In the genomic region with DNA sequence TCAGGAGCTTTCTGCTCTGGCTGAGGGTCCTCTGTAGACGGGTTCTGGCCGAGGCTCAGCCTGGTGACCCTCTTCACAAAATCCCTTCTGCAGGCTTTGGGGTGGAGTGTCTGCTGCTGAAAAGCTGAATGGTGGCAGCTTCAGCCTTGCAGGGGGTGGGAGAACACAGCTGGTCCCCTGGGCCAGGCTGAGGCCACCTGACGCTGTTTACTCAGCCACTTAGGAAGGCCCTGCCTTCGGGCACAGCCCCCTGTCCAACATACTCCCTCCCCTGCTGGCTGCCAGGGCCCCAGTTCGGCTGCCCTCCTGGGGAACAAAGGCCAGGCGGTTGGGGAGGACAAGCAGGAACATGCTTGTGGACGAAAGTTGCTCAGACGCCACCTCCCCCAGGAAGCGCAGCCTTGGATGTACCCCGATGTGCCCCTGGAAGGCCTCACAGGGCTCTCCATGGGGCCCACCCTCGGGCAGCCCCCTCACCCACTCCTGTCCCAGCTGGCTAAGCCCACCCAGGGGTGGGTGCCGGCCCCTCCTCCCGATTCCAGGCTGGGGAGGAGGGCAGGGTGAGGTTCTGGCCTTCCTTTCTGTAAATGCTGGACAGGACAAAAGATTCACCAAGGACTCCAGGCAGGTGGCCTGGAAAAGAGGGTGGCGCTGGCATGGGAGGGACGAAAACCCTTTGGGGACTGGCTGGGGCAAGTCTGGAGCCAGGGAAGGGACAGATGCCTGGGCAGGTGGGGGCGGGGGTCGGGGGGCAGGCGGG, we compare ENCODE assay signal across 1 cellular context.
TF ChIP-seq lines count a peak whose summit lies in the region.

A gene (minus strand): TSS at position 130 of the 760 bp plus-strand sequence. CDS start 271 bp downstream, outside the sequence.

TF ChIP-seq in HepG2, 621 proteins besides CTCF, POLR2A, EP300 and RAD21 (continued from another document and continues in another):
- TF ChIP-seq, protein P1, sequence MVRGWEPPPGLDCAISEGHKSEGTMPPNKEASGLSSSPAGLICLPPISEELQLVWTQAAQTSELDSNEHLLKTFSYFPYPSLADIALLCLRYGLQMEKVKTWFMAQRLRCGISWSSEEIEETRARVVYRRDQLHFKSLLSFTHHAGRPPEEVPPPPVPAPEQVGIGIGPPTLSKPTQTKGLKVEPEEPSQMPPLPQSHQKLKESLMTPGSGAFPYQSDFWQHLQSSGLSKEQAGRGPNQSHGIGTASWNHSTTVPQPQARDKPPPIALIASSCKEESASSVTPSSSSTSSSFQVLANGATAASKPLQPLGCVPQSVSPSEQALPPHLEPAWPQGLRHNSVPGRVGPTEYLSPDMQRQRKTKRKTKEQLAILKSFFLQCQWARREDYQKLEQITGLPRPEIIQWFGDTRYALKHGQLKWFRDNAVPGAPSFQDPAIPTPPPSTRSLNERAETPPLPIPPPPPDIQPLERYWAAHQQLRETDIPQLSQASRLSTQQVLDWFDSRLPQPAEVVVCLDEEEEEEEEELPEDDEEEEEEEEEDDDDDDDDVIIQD (CRISPR knock-in tag; IDR thresholded peaks at IDR 0.05; ENCODE audit: low read depth), result no peak
- peak; percentile 35; the same call in 1 of the 2 replicates for TF ChIP-seq BCL6 (CRISPR knock-in tag; IDR thresholded peaks at IDR 0.05)
- TF ChIP-seq, protein P2, sequence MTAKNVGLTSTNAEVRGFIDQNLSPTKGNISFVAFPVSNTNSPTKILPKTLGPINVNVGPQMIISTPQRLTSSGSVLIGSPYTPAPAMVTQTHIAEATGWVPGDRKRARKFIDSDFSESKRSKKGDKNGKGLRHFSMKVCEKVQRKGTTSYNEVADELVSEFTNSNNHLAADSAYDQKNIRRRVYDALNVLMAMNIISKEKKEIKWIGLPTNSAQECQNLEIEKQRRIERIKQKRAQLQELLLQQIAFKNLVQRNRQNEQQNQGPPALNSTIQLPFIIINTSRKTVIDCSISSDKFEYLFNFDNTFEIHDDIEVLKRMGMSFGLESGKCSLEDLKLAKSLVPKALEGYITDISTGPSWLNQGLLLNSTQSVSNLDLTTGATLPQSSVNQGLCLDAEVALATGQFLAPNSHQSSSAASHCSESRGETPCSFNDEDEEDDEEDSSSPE (CRISPR knock-in tag; IDR thresholded peaks at IDR 0.05), result peak; percentile 24; the same call in 1 of the 2 replicates
- TF ChIP-seq SIX4 (CRISPR knock-in tag; IDR thresholded peaks at IDR 0.05), result 0 out of 2 replicates have a peak, but pooled peaks have one; percentile 41
- TF ChIP-seq, protein P3, sequence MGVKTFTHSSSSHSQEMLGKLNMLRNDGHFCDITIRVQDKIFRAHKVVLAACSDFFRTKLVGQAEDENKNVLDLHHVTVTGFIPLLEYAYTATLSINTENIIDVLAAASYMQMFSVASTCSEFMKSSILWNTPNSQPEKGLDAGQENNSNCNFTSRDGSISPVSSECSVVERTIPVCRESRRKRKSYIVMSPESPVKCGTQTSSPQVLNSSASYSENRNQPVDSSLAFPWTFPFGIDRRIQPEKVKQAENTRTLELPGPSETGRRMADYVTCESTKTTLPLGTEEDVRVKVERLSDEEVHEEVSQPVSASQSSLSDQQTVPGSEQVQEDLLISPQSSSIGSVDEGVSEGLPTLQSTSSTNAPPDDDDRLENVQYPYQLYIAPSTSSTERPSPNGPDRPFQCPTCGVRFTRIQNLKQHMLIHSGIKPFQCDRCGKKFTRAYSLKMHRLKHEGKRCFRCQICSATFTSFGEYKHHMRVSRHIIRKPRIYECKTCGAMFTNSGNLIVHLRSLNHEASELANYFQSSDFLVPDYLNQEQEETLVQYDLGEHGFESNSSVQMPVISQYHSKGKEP (CRISPR knock-in tag; IDR thresholded peaks at IDR 0.05), result no peak
- TF ChIP-seq, protein P4, sequence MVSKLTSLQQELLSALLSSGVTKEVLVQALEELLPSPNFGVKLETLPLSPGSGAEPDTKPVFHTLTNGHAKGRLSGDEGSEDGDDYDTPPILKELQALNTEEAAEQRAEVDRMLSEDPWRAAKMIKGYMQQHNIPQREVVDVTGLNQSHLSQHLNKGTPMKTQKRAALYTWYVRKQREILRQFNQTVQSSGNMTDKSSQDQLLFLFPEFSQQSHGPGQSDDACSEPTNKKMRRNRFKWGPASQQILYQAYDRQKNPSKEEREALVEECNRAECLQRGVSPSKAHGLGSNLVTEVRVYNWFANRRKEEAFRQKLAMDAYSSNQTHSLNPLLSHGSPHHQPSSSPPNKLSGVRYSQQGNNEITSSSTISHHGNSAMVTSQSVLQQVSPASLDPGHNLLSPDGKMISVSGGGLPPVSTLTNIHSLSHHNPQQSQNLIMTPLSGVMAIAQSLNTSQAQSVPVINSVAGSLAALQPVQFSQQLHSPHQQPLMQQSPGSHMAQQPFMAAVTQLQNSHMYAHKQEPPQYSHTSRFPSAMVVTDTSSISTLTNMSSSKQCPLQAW (CRISPR knock-in tag; IDR thresholded peaks at IDR 0.05), result peak; percentile 59; the same call in 1 of the 2 replicates
- 0 out of 2 replicates have a peak, but pooled peaks have one; percentile 25 for TF ChIP-seq JUND (CRISPR knock-in tag; IDR thresholded peaks at IDR 0.05)
- peak; percentile 66 for TF ChIP-seq NR2F6 (IDR thresholded peaks at IDR 0.05)
- TF ChIP-seq NR2F6 (CRISPR knock-in tag; IDR thresholded peaks at IDR 0.05), result peak; percentile 74
- TF ChIP-seq, protein P5, sequence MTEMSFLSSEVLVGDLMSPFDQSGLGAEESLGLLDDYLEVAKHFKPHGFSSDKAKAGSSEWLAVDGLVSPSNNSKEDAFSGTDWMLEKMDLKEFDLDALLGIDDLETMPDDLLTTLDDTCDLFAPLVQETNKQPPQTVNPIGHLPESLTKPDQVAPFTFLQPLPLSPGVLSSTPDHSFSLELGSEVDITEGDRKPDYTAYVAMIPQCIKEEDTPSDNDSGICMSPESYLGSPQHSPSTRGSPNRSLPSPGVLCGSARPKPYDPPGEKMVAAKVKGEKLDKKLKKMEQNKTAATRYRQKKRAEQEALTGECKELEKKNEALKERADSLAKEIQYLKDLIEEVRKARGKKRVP (CRISPR knock-in tag; IDR thresholded peaks at IDR 0.05), result no peak
- TF ChIP-seq, protein P6, sequence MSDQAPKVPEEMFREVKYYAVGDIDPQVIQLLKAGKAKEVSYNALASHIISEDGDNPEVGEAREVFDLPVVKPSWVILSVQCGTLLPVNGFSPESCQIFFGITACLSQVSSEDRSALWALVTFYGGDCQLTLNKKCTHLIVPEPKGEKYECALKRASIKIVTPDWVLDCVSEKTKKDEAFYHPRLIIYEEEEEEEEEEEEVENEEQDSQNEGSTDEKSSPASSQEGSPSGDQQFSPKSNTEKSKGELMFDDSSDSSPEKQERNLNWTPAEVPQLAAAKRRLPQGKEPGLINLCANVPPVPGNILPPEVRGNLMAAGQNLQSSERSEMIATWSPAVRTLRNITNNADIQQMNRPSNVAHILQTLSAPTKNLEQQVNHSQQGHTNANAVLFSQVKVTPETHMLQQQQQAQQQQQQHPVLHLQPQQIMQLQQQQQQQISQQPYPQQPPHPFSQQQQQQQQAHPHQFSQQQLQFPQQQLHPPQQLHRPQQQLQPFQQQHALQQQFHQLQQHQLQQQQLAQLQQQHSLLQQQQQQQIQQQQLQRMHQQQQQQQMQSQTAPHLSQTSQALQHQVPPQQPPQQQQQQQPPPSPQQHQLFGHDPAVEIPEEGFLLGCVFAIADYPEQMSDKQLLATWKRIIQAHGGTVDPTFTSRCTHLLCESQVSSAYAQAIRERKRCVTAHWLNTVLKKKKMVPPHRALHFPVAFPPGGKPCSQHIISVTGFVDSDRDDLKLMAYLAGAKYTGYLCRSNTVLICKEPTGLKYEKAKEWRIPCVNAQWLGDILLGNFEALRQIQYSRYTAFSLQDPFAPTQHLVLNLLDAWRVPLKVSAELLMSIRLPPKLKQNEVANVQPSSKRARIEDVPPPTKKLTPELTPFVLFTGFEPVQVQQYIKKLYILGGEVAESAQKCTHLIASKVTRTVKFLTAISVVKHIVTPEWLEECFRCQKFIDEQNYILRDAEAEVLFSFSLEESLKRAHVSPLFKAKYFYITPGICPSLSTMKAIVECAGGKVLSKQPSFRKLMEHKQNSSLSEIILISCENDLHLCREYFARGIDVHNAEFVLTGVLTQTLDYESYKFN (CRISPR knock-in tag; conservative IDR thresholded peaks at IDR 0.05), result peak; percentile 87
- peak; percentile 56 for TF ChIP-seq TEAD3 (CRISPR knock-in tag; optimal IDR thresholded peaks at IDR 0.05; ENCODE audit: borderline replicate concordance)
- TF ChIP-seq ZNF766 (CRISPR knock-in tag; IDR thresholded peaks at IDR 0.05; ENCODE audit: borderline replicate concordance), result no peak
- peak; percentile 82; the same call in 1 of the 2 replicates for TF ChIP-seq SIN3A (IDR thresholded peaks at IDR 0.05; ENCODE audit: borderline replicate concordance, low read depth, low read length)
- no peak for TF ChIP-seq HMGA1 (CRISPR knock-in tag; conservative IDR thresholded peaks at IDR 0.05)
- peak; percentile 69; the same call in 1 of the 2 replicates for TF ChIP-seq MEIS2 (CRISPR knock-in tag; IDR thresholded peaks at IDR 0.05)
- no peak; the same call in 1 of the 2 replicates for TF ChIP-seq PITX1 (CRISPR knock-in tag; IDR thresholded peaks at IDR 0.05)
- TF ChIP-seq, protein P7, sequence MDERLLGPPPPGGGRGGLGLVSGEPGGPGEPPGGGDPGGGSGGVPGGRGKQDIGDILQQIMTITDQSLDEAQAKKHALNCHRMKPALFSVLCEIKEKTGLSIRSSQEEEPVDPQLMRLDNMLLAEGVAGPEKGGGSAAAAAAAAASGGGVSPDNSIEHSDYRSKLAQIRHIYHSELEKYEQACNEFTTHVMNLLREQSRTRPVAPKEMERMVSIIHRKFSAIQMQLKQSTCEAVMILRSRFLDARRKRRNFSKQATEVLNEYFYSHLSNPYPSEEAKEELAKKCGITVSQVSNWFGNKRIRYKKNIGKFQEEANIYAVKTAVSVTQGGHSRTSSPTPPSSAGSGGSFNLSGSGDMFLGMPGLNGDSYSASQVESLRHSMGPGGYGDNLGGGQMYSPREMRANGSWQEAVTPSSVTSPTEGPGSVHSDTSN (CRISPR knock-in tag; IDR thresholded peaks at IDR 0.05), result no peak
- TF ChIP-seq RAD51 (IDR thresholded peaks at IDR 0.05; ENCODE audit: borderline replicate concordance), result no peak
- TF ChIP-seq, protein P8, sequence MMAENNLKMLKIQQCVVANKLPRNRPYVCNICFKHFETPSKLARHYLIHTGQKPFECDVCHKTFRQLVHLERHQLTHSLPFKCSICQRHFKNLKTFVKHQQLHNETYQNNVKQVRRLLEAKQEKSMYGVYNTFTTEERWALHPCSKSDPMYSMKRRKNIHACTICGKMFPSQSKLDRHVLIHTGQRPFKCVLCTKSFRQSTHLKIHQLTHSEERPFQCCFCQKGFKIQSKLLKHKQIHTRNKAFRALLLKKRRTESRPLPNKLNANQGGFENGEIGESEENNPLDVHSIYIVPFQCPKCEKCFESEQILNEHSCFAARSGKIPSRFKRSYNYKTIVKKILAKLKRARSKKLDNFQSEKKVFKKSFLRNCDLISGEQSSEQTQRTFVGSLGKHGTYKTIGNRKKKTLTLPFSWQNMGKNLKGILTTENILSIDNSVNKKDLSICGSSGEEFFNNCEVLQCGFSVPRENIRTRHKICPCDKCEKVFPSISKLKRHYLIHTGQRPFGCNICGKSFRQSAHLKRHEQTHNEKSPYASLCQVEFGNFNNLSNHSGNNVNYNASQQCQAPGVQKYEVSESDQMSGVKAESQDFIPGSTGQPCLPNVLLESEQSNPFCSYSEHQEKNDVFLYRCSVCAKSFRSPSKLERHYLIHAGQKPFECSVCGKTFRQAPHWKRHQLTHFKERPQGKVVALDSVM (CRISPR knock-in tag; IDR thresholded peaks at IDR 0.05), result peak; percentile 73; the same call in 1 of the 2 replicates
- TF ChIP-seq MIXL1 (CRISPR knock-in tag; IDR thresholded peaks at IDR 0.05), result no peak
- peak; percentile 14; the same call in 1 of the 3 replicates for TF ChIP-seq MXI1 (IDR thresholded peaks at IDR 0.05; ENCODE audit: borderline replicate concordance, low read depth, low read length)
- TF ChIP-seq CEBPB (IDR thresholded peaks at IDR 0.05; ENCODE audit: borderline replicate concordance, low read depth, low read length), result no peak
- 0 out of 2 replicates have a peak, but pooled peaks have one; percentile 35 for TF ChIP-seq CBFB (CRISPR knock-in tag; IDR thresholded peaks at IDR 0.05)
- TF ChIP-seq KLF16 (CRISPR knock-in tag; IDR thresholded peaks at IDR 0.05), result peak in 1 of 2 experiments; percentile 47; a peak in 1 of 4 replicates
- no peak for TF ChIP-seq KDM3A (CRISPR knock-in tag; IDR thresholded peaks at IDR 0.05; ENCODE audit: low read depth)
- TF ChIP-seq TBX2 (CRISPR knock-in tag; IDR thresholded peaks at IDR 0.05; ENCODE audit: borderline replicate concordance), result peak; percentile 23; the same call in 1 of the 2 replicates
- TF ChIP-seq, protein P9, sequence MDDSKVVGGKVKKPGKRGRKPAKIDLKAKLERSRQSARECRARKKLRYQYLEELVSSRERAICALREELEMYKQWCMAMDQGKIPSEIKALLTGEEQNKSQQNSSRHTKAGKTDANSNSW (CRISPR knock-in tag; IDR thresholded peaks at IDR 0.05; ENCODE audit: borderline replicate concordance), result no peak
- peak; percentile 74 for TF ChIP-seq ARNTL (CRISPR knock-in tag; IDR thresholded peaks at IDR 0.05)
- peak; percentile 95 for TF ChIP-seq ZBTB7A (CRISPR knock-in tag; IDR thresholded peaks at IDR 0.05)
- TF ChIP-seq SIX1 (CRISPR knock-in tag; IDR thresholded peaks at IDR 0.05; ENCODE audit: borderline replicate concordance), result no peak
- TF ChIP-seq PCBP1 (IDR thresholded peaks at IDR 0.05; ENCODE audit: borderline replicate concordance, low read depth, low read length), result peak; percentile 55; the same call in 1 of the 2 replicates
- TF ChIP-seq KDM6A (CRISPR knock-in tag; IDR thresholded peaks at IDR 0.05; ENCODE audit: low read depth), result peak; percentile 49
- TF ChIP-seq MAF1 (CRISPR knock-in tag; IDR thresholded peaks at IDR 0.05; ENCODE audit: borderline replicate concordance), result no peak
- TF ChIP-seq FOXA1 (IDR thresholded peaks at IDR 0.05), result no peak
- peak; percentile 97 for TF ChIP-seq FOXA1 (CRISPR knock-in tag; IDR thresholded peaks at IDR 0.05)
- peak; percentile 37; the same call in 1 of the 2 replicates for TF ChIP-seq MEF2D (CRISPR knock-in tag; IDR thresholded peaks at IDR 0.05)
- peak; percentile 60; the same call in 1 of the 2 replicates for TF ChIP-seq ZSCAN21 (CRISPR knock-in tag; IDR thresholded peaks at IDR 0.05; ENCODE audit: borderline replicate concordance)
- TF ChIP-seq, protein P10, sequence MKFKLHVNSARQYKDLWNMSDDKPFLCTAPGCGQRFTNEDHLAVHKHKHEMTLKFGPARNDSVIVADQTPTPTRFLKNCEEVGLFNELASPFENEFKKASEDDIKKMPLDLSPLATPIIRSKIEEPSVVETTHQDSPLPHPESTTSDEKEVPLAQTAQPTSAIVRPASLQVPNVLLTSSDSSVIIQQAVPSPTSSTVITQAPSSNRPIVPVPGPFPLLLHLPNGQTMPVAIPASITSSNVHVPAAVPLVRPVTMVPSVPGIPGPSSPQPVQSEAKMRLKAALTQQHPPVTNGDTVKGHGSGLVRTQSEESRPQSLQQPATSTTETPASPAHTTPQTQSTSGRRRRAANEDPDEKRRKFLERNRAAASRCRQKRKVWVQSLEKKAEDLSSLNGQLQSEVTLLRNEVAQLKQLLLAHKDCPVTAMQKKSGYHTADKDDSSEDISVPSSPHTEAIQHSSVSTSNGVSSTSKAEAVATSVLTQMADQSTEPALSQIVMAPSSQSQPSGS (CRISPR knock-in tag; IDR thresholded peaks at IDR 0.05), result 0 out of 2 replicates have a peak, but pooled peaks have one; percentile 38
- TF ChIP-seq ZNF543 (CRISPR knock-in tag; IDR thresholded peaks at IDR 0.05), result peak; percentile 85; the same call in 1 of the 2 replicates
- TF ChIP-seq, protein P11, sequence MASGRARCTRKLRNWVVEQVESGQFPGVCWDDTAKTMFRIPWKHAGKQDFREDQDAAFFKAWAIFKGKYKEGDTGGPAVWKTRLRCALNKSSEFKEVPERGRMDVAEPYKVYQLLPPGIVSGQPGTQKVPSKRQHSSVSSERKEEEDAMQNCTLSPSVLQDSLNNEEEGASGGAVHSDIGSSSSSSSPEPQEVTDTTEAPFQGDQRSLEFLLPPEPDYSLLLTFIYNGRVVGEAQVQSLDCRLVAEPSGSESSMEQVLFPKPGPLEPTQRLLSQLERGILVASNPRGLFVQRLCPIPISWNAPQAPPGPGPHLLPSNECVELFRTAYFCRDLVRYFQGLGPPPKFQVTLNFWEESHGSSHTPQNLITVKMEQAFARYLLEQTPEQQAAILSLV (CRISPR knock-in tag; IDR thresholded peaks at IDR 0.05; ENCODE audit: borderline replicate concordance), result peak; percentile 70; the same call in 1 of the 2 replicates
- no peak for TF ChIP-seq ZNF382 (CRISPR knock-in tag; IDR thresholded peaks at IDR 0.05; ENCODE audit: borderline replicate concordance)
